In the genomic region with DNA sequence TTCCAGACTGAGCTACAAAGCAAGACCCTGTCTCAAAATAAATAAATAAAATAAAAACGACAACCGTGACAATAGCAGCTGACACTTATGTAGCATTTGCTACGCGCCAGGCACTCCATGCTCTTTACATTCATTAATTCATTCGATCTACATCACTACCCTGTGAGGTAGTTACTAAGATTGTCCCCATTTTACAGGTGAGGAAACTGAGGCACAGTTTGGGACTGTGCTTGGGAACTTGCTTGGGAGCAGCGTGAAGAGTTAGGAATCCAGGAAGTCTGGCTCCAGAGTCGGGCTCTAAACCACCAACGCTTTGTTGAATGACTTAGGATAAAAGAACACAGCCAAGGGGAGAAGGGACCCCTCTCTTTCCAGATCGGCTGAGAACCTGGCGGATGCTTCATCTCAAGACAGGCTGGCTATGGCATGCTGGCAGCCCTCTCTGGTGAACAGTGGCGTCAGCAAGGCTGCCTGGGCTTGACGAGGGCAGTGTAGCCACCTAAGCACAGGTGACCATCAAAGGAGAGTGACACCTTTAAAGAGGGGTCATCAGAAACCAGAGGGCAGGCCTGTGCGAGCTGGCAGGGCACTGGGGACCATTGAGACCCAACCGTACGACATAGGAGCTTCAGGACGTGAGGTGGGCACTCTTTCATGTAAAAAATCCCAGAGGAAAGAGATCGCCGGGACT, we compare ENCODE assay signal across 8 cellular contexts. TPM values are rescaled to one million over a fixed set of nuclear protein-coding genes. Genes with fewer than 3 reads are reported as not detected.
DNase-seq lines count a peak whose midpoint lies in the region; ATAC-seq lines count a peak whose summit lies in the region.

No MANE protein-coding gene starts in this region.

- peak overlapping the region; percentile 82 for H3K27ac ChIP-seq in naive thymus-derived CD4-positive, alpha-beta T cell (ENCODE audit: low read depth, low read length)

- no peaks in the 10 kb centered on the region for H3K9me3 Mint-ChIP-seq in IgD-negative memory B cell
- no peaks in the 10 kb centered on the region for H3K9me3 Mint-ChIP-seq in dendritic cell treated with granulocyte-macrophage colony-stimulating factor and Interleukin-4, amounts not matched to agents 40 ng/mL and 50 ng/mL, for 4 days
- peaks cover 0 to 4% (median 0%) of the 10 kb centered on the region in 11 donors for H3K9me3 Mint-ChIP-seq in naive thymus-derived CD4-positive, alpha-beta T cell

- H3K4me1 Mint-ChIP-seq in IgD-negative memory B cell = peaks cover 12 to 15% (median 13%) of the 10 kb centered on the region in 3 donors
- peaks cover 31% of the 10 kb centered on the region for H3K4me1 Mint-ChIP-seq in dendritic cell treated with granulocyte-macrophage colony-stimulating factor and Interleukin-4, amounts not matched to agents 40 ng/mL and 50 ng/mL, for 4 days (ENCODE audit: low read depth)
- H3K4me1 Mint-ChIP-seq in naive thymus-derived CD4-positive, alpha-beta T cell = peaks cover 13 to 36% (median 27%) of the 10 kb centered on the region in 7 donors

- POLR2A ChIA-PET in naive thymus-derived CD4-positive, alpha-beta T cell (lab: Charles Lee) = interaction anchor here (1.0 to 1.9 kb wide), 5 partner anchors 16 to 485 kb away, joined by 3 to 5 read pairs (median 4); partner anchors contain the start of gene EEF2

- H3K4me3 Mint-ChIP-seq in IgD-negative memory B cell = peak overlapping the region; percentile 86 to 98 (median 95)
- peak overlapping the region; percentile 84 for H3K4me3 Mint-ChIP-seq in dendritic cell treated with granulocyte-macrophage colony-stimulating factor and Interleukin-4, amounts not matched to agents 40 ng/mL and 50 ng/mL, for 4 days
- peak overlapping the region; percentile 81 to 96 (median 93) for H3K4me3 Mint-ChIP-seq in naive thymus-derived CD4-positive, alpha-beta T cell

- H3K27me3 ChIP-seq in naive thymus-derived CD4-positive, alpha-beta T cell (ENCODE audit: control insufficient read depth in 2 of 2, insufficient read depth in 2 of 2, low read length in 2 of 2) = no peaks in the 10 kb centered on the region

- H3K4me1 ChIP-seq in naive thymus-derived CD4-positive, alpha-beta T cell (ENCODE audit: control insufficient read depth in 2 of 2, insufficient read depth in 2 of 2, low read length in 2 of 2) = peaks cover 9 to 18% of the 10 kb centered on the region in 2 donors

- intact Hi-C loops in dendritic cell treated with granulocyte-macrophage colony-stimulating factor and Interleukin-4, amounts not matched to agents 40 ng/mL and 50 ng/mL, for 4 days (cut with micrococcal nuclease) = no loop called here
- intact Hi-C loops in naive thymus-derived CD4-positive, alpha-beta T cell (cut with micrococcal nuclease) = loop anchor here (1.0 to 10.0 kb wide), 5 partner anchors 315 to 1075 kb away; partner anchors contain the start of genes CHAF1A (in 1 of the 2), EEF2 (in 1 of the 2), NCLN (in 1 of the 2) and SGTA (in 1 of the 2)

- DNase-seq in D341Med (ENCODE audit: low spot score) (peak; percentile 41), NCI-H1694 treated with DMSO at 0.1 percent for 48 hours (lab: John Stamatoyannopoulos, UW) (no peak)
- no peak for DNase-seq in naive thymus-derived CD4-positive, alpha-beta T cell

- H3K27me3 Mint-ChIP-seq in IgD-negative memory B cell = no peaks in the 10 kb centered on the region
- H3K27me3 Mint-ChIP-seq in dendritic cell treated with granulocyte-macrophage colony-stimulating factor and Interleukin-4, amounts not matched to agents 40 ng/mL and 50 ng/mL, for 4 days = no peaks in the 10 kb centered on the region
- peaks cover 0 to 5% (median 0%) of the 10 kb centered on the region in 5 donors for H3K27me3 Mint-ChIP-seq in naive thymus-derived CD4-positive, alpha-beta T cell

- CTCF ChIA-PET in naive thymus-derived CD4-positive, alpha-beta T cell (lab: Charles Lee) = interaction anchor here (0.7 to 1.2 kb wide), 2 partner anchors 27 to 84 kb away, joined by 3 to 4 read pairs; no protein-coding TSS in a partner anchor

- no peaks in the 10 kb centered on the region for H3K9me3 ChIP-seq in naive thymus-derived CD4-positive, alpha-beta T cell (ENCODE audit: control insufficient read depth in 2 of 3, low read length in 3 of 3)

- ATAC-seq in naive thymus-derived CD4-positive, alpha-beta T cell = no peak
- ATAC-seq in GM19463 (IDR thresholded peaks at IDR 0.05; ENCODE audit: unreplicated experiment) (no peak), HG03159 (IDR thresholded peaks at IDR 0.05; ENCODE audit: unreplicated experiment) (no peak), HG02798 (IDR thresholded peaks at IDR 0.05; ENCODE audit: poor library complexity, unreplicated experiment) (no peak)

- H3K36me3 Mint-ChIP-seq in IgD-negative memory B cell = peaks cover 10% of the 10 kb centered on the region
- H3K36me3 Mint-ChIP-seq in dendritic cell treated with granulocyte-macrophage colony-stimulating factor and Interleukin-4, amounts not matched to agents 40 ng/mL and 50 ng/mL, for 4 days (ENCODE audit: low read depth) = peaks cover 44% of the 10 kb centered on the region
- peaks cover 0 to 18% (median 7%) of the 10 kb centered on the region in 5 donors for H3K36me3 Mint-ChIP-seq in naive thymus-derived CD4-positive, alpha-beta T cell

- peak overlapping the region; percentile 72 for H3K4me3 ChIP-seq in naive thymus-derived CD4-positive, alpha-beta T cell (ENCODE audit: low read length)

- H3K36me3 ChIP-seq in naive thymus-derived CD4-positive, alpha-beta T cell (ENCODE audit: control insufficient read depth in 2 of 3, insufficient read depth in 3 of 3, low read length in 3 of 3) = peaks cover 0 to 32% (median 8%) of the 10 kb centered on the region in 3 experiments

- H3K27ac Mint-ChIP-seq in IgD-negative memory B cell = peak overlapping the region; percentile 90 to 99 (median 98)
- peak overlapping the region; percentile 94 for H3K27ac Mint-ChIP-seq in dendritic cell treated with granulocyte-macrophage colony-stimulating factor and Interleukin-4, amounts not matched to agents 40 ng/mL and 50 ng/mL, for 4 days
- peak overlapping the region; percentile 91 to 98 (median 96) for H3K27ac Mint-ChIP-seq in naive thymus-derived CD4-positive, alpha-beta T cell

RNA-seq across cellular contexts. Expression of gene DOHH, which starts 0.6 kb away (rescaled TPM):
- 16.3 TPM for polyA plus RNA-seq in IgD-negative memory B cell
- 10 to 100 TPM in 1 of 5 experiments, 1 to 10 TPM in 4; 4.4 to 16.4 (median 8.0) TPM for total RNA-seq in naive thymus-derived CD4-positive, alpha-beta T cell
- 10 to 100 TPM in 1 of 2 donors, 1 to 10 TPM in 1; 4.6 to 15.0 TPM for polyA plus RNA-seq in naive thymus-derived CD4-positive, alpha-beta T cell

RNA-seq across cellular contexts. Expression of gene FZR1, which starts 6.2 kb away (rescaled TPM):
- 19.2 TPM for polyA plus RNA-seq in IgD-negative memory B cell
- 10 to 100 TPM; 60.7 to 90.7 (median 71.3) TPM for total RNA-seq in naive thymus-derived CD4-positive, alpha-beta T cell
- 10 to 100 TPM in 1 of 2 donors, 1 to 10 TPM in 1; 7.8 to 15.1 TPM for polyA plus RNA-seq in naive thymus-derived CD4-positive, alpha-beta T cell

RNA-seq across cellular contexts. Expression of gene SMIM44, which starts 16.6 kb away (rescaled TPM):
- not detected for polyA plus RNA-seq in IgD-negative memory B cell
- total RNA-seq in naive thymus-derived CD4-positive, alpha-beta T cell = not detected
- polyA plus RNA-seq in naive thymus-derived CD4-positive, alpha-beta T cell = not detected

RNA-seq across cellular contexts. Expression of gene SMIM24, which starts 19.6 kb away (rescaled TPM):
- polyA plus RNA-seq in IgD-negative memory B cell = not detected
- total RNA-seq in naive thymus-derived CD4-positive, alpha-beta T cell = 1 to 10 TPM in 1 of 5 experiments, under 1 TPM in 1, not detected in 3; 0.82 to 1.8 TPM
- polyA plus RNA-seq in naive thymus-derived CD4-positive, alpha-beta T cell = not detected

RNA-seq across cellular contexts. Expression of gene TEKTIP1, which starts 39.1 kb away (rescaled TPM):
- polyA plus RNA-seq in IgD-negative memory B cell = not detected
- 10 to 100 TPM in 3 of 5 experiments, 1 to 10 TPM in 2; 5.6 to 11.5 (median 10.6) TPM for total RNA-seq in naive thymus-derived CD4-positive, alpha-beta T cell
- not detected for polyA plus RNA-seq in naive thymus-derived CD4-positive, alpha-beta T cell
